In genomic region chr5:113234546-113234945, GRCh38 we compare ENCODE assay signal across 25 cellular contexts.
"Had no signal": no experiment of that assay in that cellular context is flagged by ENCODE, and none has a peak within 500 bp of the region (broad histone marks: within the 10 kb centered on the region; RNA-seq: fewer than 3 reads in every experiment).

No MANE protein-coding gene starts in this region.

- H3K27ac ChIP-seq: adrenal gland, KMS-11 had no signal

- H3K27me3 ChIP-seq: adrenal gland, SJCRH30 had no signal

- H3K9me3 Mint-ChIP-seq: activated naive CD8-positive, alpha-beta T cell treated with anti-CD3 and anti-CD28 coated beads, Interleukin-2, amount 10 ng/mL, durations not matched to agents 7 days and 5 days; T-helper 2 cell treated with Interferon-gamma antibody and Interleukin-4, amounts not matched to agents 5 μg/mL and 100 μg/mL, for 36 hours; WTC11 had no signal

- DNase-seq: activated CD4-positive, alpha-beta T cell treated with anti-CD3 and anti-CD28 coated beads for 48 hours; activated CD4-positive, alpha-beta T cell treated with anti-CD3 and anti-CD28 coated beads, Interleukin-2, amount 50 U/mL, for 4 hours; activated CD4-positive, CD25-positive, alpha-beta regulatory T cell treated with anti-CD3 and anti-CD28 coated beads, Interleukin-2, amount 50 U/mL, for 72 hours; activated CD8-positive, alpha-beta memory T cell treated with anti-CD3 and anti-CD28 coated beads, Interleukin-2, amount 50 U/mL, for 48 hours; activated CD8-positive, alpha-beta T cell treated with anti-CD3 and anti-CD28 coated beads, Interleukin-2, amount 10 ng/mL, durations not matched to agents 7 days and 5 days; activated naive CD4-positive, alpha-beta T cell treated with anti-CD3 and anti-CD28 coated beads, Interleukin-2, amount 50 U/mL, for 16 hours; activated naive CD8-positive, alpha-beta T cell treated with anti-CD3 and anti-CD28 coated beads, Interleukin-2, amount 10 ng/mL, durations not matched to agents 7 days and 5 days; activated T-cell treated with anti-CD3 and anti-CD28 coated beads, Interleukin-2, amount 50 U/mL, for 1 hour; adrenal gland; anterior cingulate cortex; NCI-H1092; NCI-H1417; NCI-H1930; NCI-H510A treated with DMSO at 0.1 percent for 48 hours; NCI-H748 treated with DMSO at 0.1 percent for 48 hours; NK-92 treated with Interleukin-12 subunit alpha and Interleukin-12 subunit beta, amount 100 ng/mL, for 24 hours; OCI-M1; Right ventricle myocardium superior; RPMI8226; SJCRH30; SK-N-SH had no signal

- H3K36me3 Mint-ChIP-seq: activated naive CD8-positive, alpha-beta T cell treated with anti-CD3 and anti-CD28 coated beads, Interleukin-2, amount 10 ng/mL, durations not matched to agents 7 days and 5 days; WTC11 had no signal

- H3K27ac Mint-ChIP-seq: activated CD8-positive, alpha-beta T cell treated with anti-CD3 and anti-CD28 coated beads, Interleukin-2, amount 10 ng/mL, durations not matched to agents 7 days and 5 days; activated naive CD8-positive, alpha-beta T cell treated with anti-CD3 and anti-CD28 coated beads, Interleukin-2, amount 10 ng/mL, durations not matched to agents 7 days and 5 days; T-helper 2 cell treated with Interferon-gamma antibody and Interleukin-4, amounts not matched to agents 5 μg/mL and 100 μg/mL, for 36 hours; WTC11 had no signal

- H3K9me3 ChIP-seq: adrenal gland, SJCRH30, SK-N-SH had no signal

- H3K4me3 ChIP-seq: adrenal gland, SJCRH30 had no signal

- ATAC-seq: activated CD8-positive, alpha-beta T cell treated with anti-CD3 and anti-CD28 coated beads, Interleukin-2, amount 10 ng/mL, durations not matched to agents 7 days and 5 days; Panc1; WTC11 had no signal

- H3K4me1 Mint-ChIP-seq: activated naive CD8-positive, alpha-beta T cell treated with anti-CD3 and anti-CD28 coated beads, Interleukin-2, amount 10 ng/mL, durations not matched to agents 7 days and 5 days had no signal

- H3K36me3 ChIP-seq: adrenal gland, SJCRH30 had no signal

- H3K4me3 Mint-ChIP-seq: activated CD8-positive, alpha-beta T cell treated with anti-CD3 and anti-CD28 coated beads, Interleukin-2, amount 10 ng/mL, durations not matched to agents 7 days and 5 days; activated naive CD8-positive, alpha-beta T cell treated with anti-CD3 and anti-CD28 coated beads, Interleukin-2, amount 10 ng/mL, durations not matched to agents 7 days and 5 days; T-helper 2 cell treated with Interferon-gamma antibody and Interleukin-4, amounts not matched to agents 5 μg/mL and 100 μg/mL, for 36 hours; WTC11 had no signal
